Comparison of ENCODE assay signal across 8 cellular contexts in the genomic region with DNA sequence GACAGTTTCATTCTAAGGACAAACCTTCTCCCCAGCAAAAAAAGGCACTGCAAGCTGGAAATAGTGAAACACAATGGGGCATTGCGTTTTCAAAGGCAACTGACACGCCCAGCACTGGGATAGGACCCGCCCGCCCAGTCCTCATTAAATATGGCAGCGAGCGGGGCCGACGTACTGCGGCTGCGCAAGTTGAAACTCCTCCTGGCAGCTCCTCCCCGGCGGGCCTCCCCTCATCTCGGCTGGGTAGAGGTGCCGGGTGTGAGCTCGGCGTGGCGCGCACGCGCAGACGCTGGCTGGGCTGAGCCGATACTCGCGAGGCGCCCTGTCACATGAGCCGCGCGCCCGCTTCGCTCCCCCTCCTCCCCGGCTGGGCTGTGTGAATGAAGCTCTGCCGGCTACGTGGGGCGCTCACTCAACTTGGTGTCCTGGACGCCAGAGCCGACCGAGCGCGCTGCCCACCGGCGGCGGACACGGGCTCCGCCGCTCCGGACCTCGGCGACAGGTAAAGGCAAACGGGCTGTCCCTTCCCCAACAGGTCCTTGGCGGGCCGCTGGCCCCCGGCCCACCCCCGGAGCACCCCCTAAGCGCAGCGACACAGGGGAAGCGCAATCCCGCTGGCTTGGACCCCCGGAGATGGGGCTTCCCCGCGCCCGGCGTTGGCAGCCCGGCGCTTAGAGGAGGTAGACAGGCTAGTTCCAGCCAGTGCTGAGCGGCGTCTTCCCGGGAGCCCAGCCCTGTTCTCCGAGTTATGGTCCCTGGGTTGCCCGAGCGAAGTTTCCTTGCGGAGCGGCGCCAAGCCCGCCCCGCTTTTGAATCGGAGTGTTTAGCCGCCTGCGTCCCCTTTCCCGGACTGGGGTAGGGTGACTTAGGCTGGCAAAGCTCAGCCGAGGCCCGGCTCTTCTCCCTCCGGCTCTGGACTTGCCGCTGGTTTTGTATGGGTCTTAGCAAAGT. TPM values are rescaled to one million over a fixed set of nuclear protein-coding genes. Genes with fewer than 3 reads are reported as not detected.
DNase-seq lines count a peak whose midpoint lies in the region; ATAC-seq and TF ChIP-seq lines count a peak whose summit lies in the region.

A gene (plus strand): TSS at position 306 of the 951 bp plus-strand sequence. CDS start 2,703 bp downstream, outside the sequence.

- WGBS in right lobe of liver (ENCODE audit: insufficient coverage, low coverage, low lambda C conversion rate, missing lambda C conversion rate), result 23% methylated on average over 8 of the region's 83 CpGs

- intact Hi-C loops in CD14-positive monocyte (cut with micrococcal nuclease), result no loop called here
- intact Hi-C loops in dorsolateral prefrontal cortex (cut with DNase I), result loop anchor here in 1 of 2 donors (2.0 to 10.0 kb wide), 3 partner anchors 44 to 662 kb away; a partner anchor contains a TSS
- intact Hi-C loops in right lobe of liver (cut with DNase I), result no loop called here

- H3K4me3 ChIP-seq in dorsolateral prefrontal cortex, result peak within 1 kb of the TSS; percentile 44 to 76 (median 66)
- peak within 1 kb of the TSS; percentile 54 to 62 (median 61) for H3K4me3 ChIP-seq in right lobe of liver

- DNase-seq in CD14-positive monocyte (ENCODE audit: low spot score) (peak; percentile 95), NCI-H748 treated with DMSO at 0.1 percent for 48 hours (lab: John Stamatoyannopoulos, UW) (peak; percentile 85), dorsolateral prefrontal cortex (peak; percentile 85 to 93 (median 92)), right lobe of liver (peak; percentile 95 to 97 (median 96))
- peak; percentile 90 to 91 for DNase-seq in activated CD4-positive, alpha-beta T cell treated with anti-CD3 and anti-CD28 coated beads, Interleukin-2, amount 50 U/mL, for 48 hours
- DNase-seq in stimulated activated CD4-positive, alpha-beta T cell treated with anti-CD3 and anti-CD28 coated beads, Interleukin-4, amount 100 ng/mL, for 24 hours, result peak; percentile 93

- H3K27ac ChIP-seq in dorsolateral prefrontal cortex, result peak within 1 kb of the TSS in 44 of 59 donors; percentile 6 to 84 (median 54)
- peak within 1 kb of the TSS; percentile 68 to 77 (median 75) for H3K27ac ChIP-seq in right lobe of liver

- no peaks in the 10 kb centered on the region for H3K9me3 ChIP-seq in right lobe of liver

- no peak for TF ChIP-seq CTCF in CD14-positive monocyte (IDR thresholded peaks at IDR 0.05)
- peak in 25 of 56 donors; percentile 7 to 52 (median 26) for TF ChIP-seq CTCF in dorsolateral prefrontal cortex (IDR thresholded peaks at IDR 0.05 in 54 of 56, conservative IDR thresholded peaks at IDR 0.05 in 2 of 56; ENCODE audit: low read depth in 1 of 56, partially characterized antibody in 56 of 56)
- TF ChIP-seq CTCF in right lobe of liver (IDR thresholded peaks at IDR 0.05), result no peak

- ATAC-seq in GM19397 (IDR thresholded peaks at IDR 0.05; ENCODE audit: unreplicated experiment) (peak; percentile 99), HG03565 (IDR thresholded peaks at IDR 0.05; ENCODE audit: unreplicated experiment) (peak; percentile 96), right lobe of liver (peak; percentile 97 to 98 (median 98))

- no peaks in the 10 kb centered on the region for H3K36me3 ChIP-seq in right lobe of liver

- H3K27ac Mint-ChIP-seq in CD14-positive monocyte, result peak within 1 kb of the TSS; percentile 43 to 85 (median 69)

- H3K27me3 Mint-ChIP-seq in CD14-positive monocyte (ENCODE audit: low read depth in 3 of 3), result peaks cover 0 to 14% (median 0%) of the 10 kb centered on the region in 3 donors

- H3K36me3 Mint-ChIP-seq in CD14-positive monocyte, result peaks cover 14 to 23% of the 10 kb centered on the region in 2 donors

- peaks cover 0 to 6% (median 0%) of the 10 kb centered on the region in 4 donors for H3K4me1 ChIP-seq in right lobe of liver

- H3K4me3 Mint-ChIP-seq in CD14-positive monocyte, result peak within 1 kb of the TSS; percentile 85 to 88

- H3K9me3 Mint-ChIP-seq in CD14-positive monocyte, result peaks cover 0 to 10% (median 0%) of the 10 kb centered on the region in 7 donors

- peak; percentile 65 for TF ChIP-seq POLR2A in right lobe of liver (IDR thresholded peaks at IDR 0.05)

- peaks cover 0 to 58% (median 10%) of the 10 kb centered on the region in 45 donors for H3K27me3 ChIP-seq in dorsolateral prefrontal cortex
- no peaks in the 10 kb centered on the region for H3K27me3 ChIP-seq in right lobe of liver

- H3K4me1 Mint-ChIP-seq in CD14-positive monocyte, result peaks cover 27% of the 10 kb centered on the region

RNA-seq across cellular contexts. Expression of the gene that starts here (rescaled TPM):
- 1 to 10 TPM; 4.1 to 4.2 TPM for polyA plus RNA-seq in CD14-positive monocyte
- total RNA-seq in dorsolateral prefrontal cortex (1 to 10 TPM; 2.8 to 9.2 (median 5.1) TPM), right lobe of liver (10 to 100 TPM in 5 of 6 experiments, 1 to 10 TPM in 1; 9.7 to 26.5 (median 14.0) TPM)

Comparison
In these comparisons a context has a peak if more than half of its experiments do, and no peak if none do; other contexts are left out.
1. Peak in every context shown above with its lines: DNase-seq, ATAC-seq, H3K4me3 ChIP-seq and H3K27ac ChIP-seq.